In genomic region chr4:13547563-13548041, GRCh38 we compare ENCODE assay signal across 9 cellular contexts. TPM values are rescaled to one million over a fixed set of nuclear protein-coding genes. Genes with fewer than 3 reads are reported as not detected.
DNase-seq lines count a peak whose midpoint lies in the region; ATAC-seq, FAIRE-seq and TF ChIP-seq lines count a peak whose summit lies in the region.
"Had no signal": no experiment of that assay in that cellular context is flagged by ENCODE, and none has a peak within 500 bp of the region (broad histone marks: within the 10 kb centered on the region; RNA-seq: fewer than 3 reads in every experiment).

No MANE protein-coding gene starts in this region.

- H3K79me2 ChIP-seq in astrocyte (ENCODE audit: insufficient read depth, low read length), result no peaks in the 10 kb centered on the region

- H3K9me3 Mint-ChIP-seq in astrocyte (ENCODE audit: unreplicated experiment) (peaks cover 11% of the 10 kb centered on the region), naive B cell (peaks cover 0 to 35% (median 17%) of the 10 kb centered on the region in 7 donors)

- H3K4me1 Mint-ChIP-seq in astrocyte (ENCODE audit: low read depth, unreplicated experiment) (peaks cover 5% of the 10 kb centered on the region), naive B cell (peaks cover 33 to 42% (median 41%) of the 10 kb centered on the region in 3 donors)

- POLR2A ChIA-PET in GM10248 (lab: Yijun Ruan, JAX), result no interaction called here

- TF ChIP-seq CTCF in GM10248 (IDR thresholded peaks at IDR 0.05; ENCODE audit: control extremely low read depth, extremely low read depth, low read depth, missing control alignments) (no peak), astrocyte (IDR thresholded peaks at IDR 0.05; ENCODE audit: insufficient read depth, low read depth, low read length) (no peak)

- peak; percentile 57 for DNase-seq in GM10248 (ENCODE audit: extremely low spot score)
- DNase-seq in Kasumi-1 (lab: John Stamatoyannopoulos, UW), result peak; percentile 51 to 56
- DNase-seq in astrocyte (ENCODE audit: low read depth), result no peak
- no peak for DNase-seq in naive B cell
- DNase-seq in activated CD4-positive, CD25-positive, alpha-beta regulatory T cell treated with anti-CD3 and anti-CD28 coated beads, Interleukin-2, amount 50 U/mL, for 72 hours, result no peak

- CTCF ChIA-PET in GM10248 (lab: Yijun Ruan, JAX), result interaction anchor here (1.0 to 4.0 kb wide), 9 partner anchors 10 to 823 kb away, joined by 3 to 13 read pairs (median 6); no protein-coding TSS in a partner anchor

- no peaks in the 10 kb centered on the region for H3K9me3 ChIP-seq in astrocyte (ENCODE audit: insufficient read depth, low read depth, low read length)

- H3K27ac Mint-ChIP-seq in astrocyte (ENCODE audit: unreplicated experiment) (no peak overlapping the region), naive B cell (peak overlapping the region in 1 of 6 donors; percentile 94)

- peaks cover 14% of the 10 kb centered on the region for H4K20me1 ChIP-seq in astrocyte (ENCODE audit: insufficient read depth, low read length)

- no peaks in the 10 kb centered on the region for H3K36me3 ChIP-seq in astrocyte (ENCODE audit: insufficient read depth, low read length)

- peak overlapping the region; percentile 31 for H2AFZ ChIP-seq in astrocyte (ENCODE audit: low read depth, low read length)

- H3K4me2 ChIP-seq in astrocyte (ENCODE audit: low read length), result peak overlapping the region; percentile 80

- ATAC-seq in naive B cell (ENCODE audit: low read depth in 2 of 2) (peak; percentile 37 to 53), GM21786 (IDR thresholded peaks at IDR 0.05; ENCODE audit: unreplicated experiment) (no peak), GM19455 (IDR thresholded peaks at IDR 0.05; ENCODE audit: unreplicated experiment) (no peak), HG03354 (IDR thresholded peaks at IDR 0.05; ENCODE audit: poor library complexity, severe bottlenecking, unreplicated experiment) (no peak)

- H3K27me3 Mint-ChIP-seq in astrocyte (ENCODE audit: low read depth, unreplicated experiment) (peaks cover 10% of the 10 kb centered on the region), naive B cell (peaks cover 63 to 82% (median 74%) of the 10 kb centered on the region in 3 donors)

- H3K4me3 Mint-ChIP-seq in astrocyte (ENCODE audit: unreplicated experiment) (peak overlapping the region; percentile 78), naive B cell (peak overlapping the region; percentile 51 to 92 (median 78))

- H3K9ac ChIP-seq in astrocyte (ENCODE audit: low read length), result no peak overlapping the region

- no peak for FAIRE-seq in astrocyte (lab: Jason Lieb, UNC)

- H3K4me3 ChIP-seq in astrocyte (ENCODE audit: insufficient read depth, low read depth, low read length), result peak overlapping the region; percentile 31

- peaks cover 71% of the 10 kb centered on the region for H3K27me3 ChIP-seq in astrocyte (ENCODE audit: insufficient read depth, low read length)

- peaks cover 9% of the 10 kb centered on the region for H3K4me1 ChIP-seq in astrocyte (ENCODE audit: insufficient read depth, low read length)

- H3K27ac ChIP-seq in astrocyte (ENCODE audit: low read depth, low read length), result no peak overlapping the region

- H3K36me3 Mint-ChIP-seq in astrocyte (ENCODE audit: low read depth, unreplicated experiment) (peaks cover 2% of the 10 kb centered on the region), naive B cell (peaks cover 0 to 22% of the 10 kb centered on the region in 2 donors)

RNA-seq across cellular contexts. Expression of gene NKX3-2, which starts 3.3 kb away (rescaled TPM):
- total RNA-seq in astrocyte, result 5.2 and 5.9 TPM in 2 replicates
- polyA plus RNA-seq in naive B cell (ENCODE audit: low read depth in 6 of 6), result not detected
- total RNA-seq: T-helper 2 cell treated with Interferon-gamma antibody and Interleukin-4, amounts not matched to agents 100 ng/mL and 5 ng/mL, for 36 hours had no signal

Comparison
In these comparisons a context has a peak if more than half of its experiments do, and no peak if none do; other contexts are left out.
1. DNase-seq: peak in GM10248 (single experiment) and Kasumi-1 (2 of 2); none in astrocyte (single experiment), naive B cell (single experiment) and activated CD4-positive, CD25-positive, alpha-beta regulatory T cell treated with anti-CD3 and anti-CD28 coated beads, Interleukin-2, amount 50 U/mL, for 72 hours (single experiment).
2. ATAC-seq: peak in naive B cell (2 of 2); none in GM21786 (single experiment), GM19455 (single experiment) and HG03354 (single experiment).